Comparison of ENCODE assay signal across 20 cellular contexts in the genomic region with DNA sequence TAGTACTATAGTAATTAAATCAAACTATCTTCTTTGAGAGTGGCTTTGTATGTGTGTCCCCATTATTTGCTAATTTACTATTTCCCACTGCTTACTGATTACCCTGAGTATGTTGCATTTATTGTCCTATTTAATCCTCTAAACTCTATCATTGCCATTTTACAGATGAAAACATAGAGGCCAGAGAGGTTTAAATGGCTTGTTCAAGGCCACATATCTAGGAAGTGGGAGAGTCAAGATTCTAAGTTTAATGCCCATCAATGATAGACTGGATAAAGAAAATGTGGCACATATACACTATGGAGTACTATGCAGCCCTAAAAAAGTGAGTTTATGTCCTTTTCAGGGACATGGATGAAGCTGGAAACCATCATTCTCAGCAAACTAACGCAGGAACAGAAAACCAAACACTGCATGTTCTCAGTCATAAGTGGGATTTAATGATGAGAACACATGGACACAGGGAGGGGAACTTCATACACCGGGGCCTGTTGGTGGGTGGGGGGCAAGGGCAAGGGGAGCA.
DNase-seq lines count a peak whose midpoint lies in the region; ATAC-seq, FAIRE-seq and TF ChIP-seq lines count a peak whose summit lies in the region.
"Had no signal": no experiment of that assay in that cellular context is flagged by ENCODE, and none has a peak within 500 bp of the region (broad histone marks: within the 10 kb centered on the region; RNA-seq: fewer than 3 reads in every experiment).

No MANE protein-coding gene starts in this region.

- H3K9me2 ChIP-seq in DOHH2 (replicated peaks; ENCODE audit: control insufficient read depth, low read length) (no peaks in the 10 kb centered on the region), SU-DHL-6 (replicated peaks; ENCODE audit: insufficient read depth, low read length) (no peaks in the 10 kb centered on the region)

- H3F3A ChIP-seq in DOHH2 (ENCODE audit: control insufficient read depth, insufficient read depth) = peaks cover 13% of the 10 kb centered on the region
- peaks cover 53% of the 10 kb centered on the region for H3F3A ChIP-seq in SU-DHL-6 (ENCODE audit: insufficient read depth)

- CTCF ChIA-PET in A549 (lab: Yijun Ruan, JAX) = interaction anchor here (1.3 kb wide), 1 partner anchor 471 kb away, joined by 3 read pairs; no protein-coding TSS in a partner anchor

- H3K4me3 ChIP-seq in A549 (no peak overlapping the region), DOHH2 (ENCODE audit: low read length) (peak overlapping the region; percentile 22), SU-DHL-6 (ENCODE audit: insufficient read depth, low read length, poor library complexity, severe bottlenecking) (no peak overlapping the region)
- H3K4me3 ChIP-seq: BLaER1 had no signal

- H3K36me3 Mint-ChIP-seq in memory B cell = no peaks in the 10 kb centered on the region
- H3K36me3 Mint-ChIP-seq: CD8-positive, alpha-beta T cell had no signal

- no peak overlapping the region for H3K4me2 ChIP-seq in A549
- H3K4me2 ChIP-seq in DOHH2 (ENCODE audit: low read length) = peak overlapping the region; percentile 61
- peak overlapping the region; percentile 51 for H3K4me2 ChIP-seq in SU-DHL-6 (ENCODE audit: low read depth, low read length, poor library complexity, severe bottlenecking)
- H3K4me2 ChIP-seq: BLaER1 had no signal

- no peak for TF ChIP-seq EP300 in A549 (IDR thresholded peaks at IDR 0.05)

- no peak overlapping the region for H3K9ac ChIP-seq in SU-DHL-6 (ENCODE audit: low read length)
- H3K9ac ChIP-seq: BLaER1 had no signal

- FAIRE-seq in A549 (lab: Jason Lieb, UNC) = no peak
- FAIRE-seq: A204.1 had no signal

- no peaks in the 10 kb centered on the region for H3K27me3 Mint-ChIP-seq in memory B cell

- peaks cover 57% of the 10 kb centered on the region for H3K4me1 Mint-ChIP-seq in memory B cell

- H3K4me3 Mint-ChIP-seq in memory B cell = no peak overlapping the region
- H3K4me3 Mint-ChIP-seq: CD8-positive, alpha-beta T cell; HFFc6 had no signal

- H4K20me1 ChIP-seq in DOHH2 (ENCODE audit: control insufficient read depth, insufficient read depth, low read depth, low read length) (no peaks in the 10 kb centered on the region), SU-DHL-6 (ENCODE audit: low read depth, low read length) (no peaks in the 10 kb centered on the region)
- H4K20me1 ChIP-seq: BLaER1 had no signal

- H3K27ac Mint-ChIP-seq in memory B cell = peak overlapping the region; percentile 86
- H3K27ac Mint-ChIP-seq: HFFc6 had no signal

- TF ChIP-seq POLR2A in A549 (IDR thresholded peaks at IDR 0.05; ENCODE audit: low read length) = no peak

- H3K9me3 ChIP-seq in A549 = no peaks in the 10 kb centered on the region
- H3K9me3 ChIP-seq in DOHH2 (ENCODE audit: control insufficient read depth, insufficient read depth, low read length) = no peaks in the 10 kb centered on the region
- no peaks in the 10 kb centered on the region for H3K9me3 ChIP-seq in SU-DHL-6 (ENCODE audit: insufficient read depth, low read length)

- no peak overlapping the region for H2AFZ ChIP-seq in SU-DHL-6 (ENCODE audit: low read depth, low read length, severe bottlenecking)

- H3K27me3 ChIP-seq in DOHH2 (ENCODE audit: control insufficient read depth, low read length) = no peaks in the 10 kb centered on the region
- no peaks in the 10 kb centered on the region for H3K27me3 ChIP-seq in SU-DHL-6 (ENCODE audit: low read length)
- H3K27me3 ChIP-seq: BLaER1 had no signal

- H3K36me3 ChIP-seq in DOHH2 (ENCODE audit: control insufficient read depth, low read length) = peaks cover 3% of the 10 kb centered on the region; the same call in 1 of the 2 replicates
- no peaks in the 10 kb centered on the region for H3K36me3 ChIP-seq in SU-DHL-6 (ENCODE audit: low read length)
- H3K36me3 ChIP-seq: BLaER1 had no signal

- H3K4me1 ChIP-seq in A549 (0 out of 3 replicates have a peak, but pooled peaks cover 8% of the 10 kb centered on the region), DOHH2 (ENCODE audit: control insufficient read depth, low read length) (peaks cover 99% of the 10 kb centered on the region)

- 92% methylated on average over 2 of the region's 2 CpGs for WGBS in A549 (ENCODE audit: missing lambda C conversion rate)

- H3K27ac ChIP-seq in A549 (no peak overlapping the region), DOHH2 (ENCODE audit: low read depth, low read length) (peak overlapping the region; percentile 89), SU-DHL-6 (ENCODE audit: low read depth, low read length) (peak overlapping the region; percentile 83)
- H3K27ac ChIP-seq: BLaER1 had no signal

- TF ChIP-seq RAD21 in A549 (conservative IDR thresholded peaks at IDR 0.05 in 1 of 2, IDR thresholded peaks at IDR 0.05 in 1 of 2) = no peak

- POLR2A ChIA-PET in A549 (lab: Yijun Ruan, JAX) = no interaction called here

- H3K9me3 Mint-ChIP-seq in memory B cell = peaks cover 1% of the 10 kb centered on the region
- H3K9me3 Mint-ChIP-seq: CD8-positive, alpha-beta T cell; HFFc6 had no signal

- DNase-seq in A549 (ENCODE audit: low read depth in 1 of 2, low spot score in 1 of 2) = no peak
- DNase-seq in memory B cell (ENCODE audit: low spot score in 2 of 2) = no peak
- no peak for DNase-seq in AG08396 (ENCODE audit: low spot score)
- DNase-seq in nucleus accumbens (lab: John Stamatoyannopoulos, UW) = no peak
- no peak for DNase-seq in stimulated activated CD4-positive, alpha-beta T cell treated with anti-CD3 and anti-CD28 coated beads, Interleukin-2, amount 100 ng/mL, for 24 hours
- DNase-seq: CD8-positive, alpha-beta T cell; DND-41; HFFc6; Kasumi-1; NCI-H1694 treated with DMSO at 0.1 percent for 48 hours; NCI-H446; NCI-H526 treated with DMSO at 0.1 percent for 48 hours; PC-3; Right ventricle myocardium superior; SW 1271 had no signal

- TF ChIP-seq CTCF in A549 (IDR thresholded peaks at IDR 0.05) (no peak), DOHH2 (IDR thresholded peaks at IDR 0.05; ENCODE audit: low read depth, low read length, poor library complexity, severe bottlenecking) (no peak), SU-DHL-6 (IDR thresholded peaks at IDR 0.05; ENCODE audit: insufficient read depth, low read length, poor library complexity, severe bottlenecking) (no peak)

- no peaks in the 10 kb centered on the region for H3K79me2 ChIP-seq in DOHH2 (ENCODE audit: control insufficient read depth, low read length)
- H3K79me2 ChIP-seq in SU-DHL-6 (ENCODE audit: insufficient read depth, low read length) = no peaks in the 10 kb centered on the region

- ATAC-seq in A549 (no peak), memory B cell (ENCODE audit: low read depth) (no peak), GM19023 (IDR thresholded peaks at IDR 0.05; ENCODE audit: unreplicated experiment) (no peak)
- ATAC-seq: CD8-positive, alpha-beta T cell; PC-3 had no signal

TF ChIP-seq in A549, 52 proteins besides CTCF, POLR2A, EP300 and RAD21:
- TF ChIP-seq KDM1A (IDR thresholded peaks at IDR 0.05; ENCODE audit: low read depth) (peak; percentile 69; the same call in 1 of the 2 replicates), CEBPB (IDR thresholded peaks at IDR 0.05) (no peak)

Comparison
In these comparisons a context has a peak if more than half of its experiments do, and no peak if none do; other contexts are left out.
1. H3K27ac ChIP-seq: peak in DOHH2 (single experiment) and SU-DHL-6 (single experiment); none in A549 (0 of 2).